ENCODE assay signal across 8 cellular contexts in the genomic region with DNA sequence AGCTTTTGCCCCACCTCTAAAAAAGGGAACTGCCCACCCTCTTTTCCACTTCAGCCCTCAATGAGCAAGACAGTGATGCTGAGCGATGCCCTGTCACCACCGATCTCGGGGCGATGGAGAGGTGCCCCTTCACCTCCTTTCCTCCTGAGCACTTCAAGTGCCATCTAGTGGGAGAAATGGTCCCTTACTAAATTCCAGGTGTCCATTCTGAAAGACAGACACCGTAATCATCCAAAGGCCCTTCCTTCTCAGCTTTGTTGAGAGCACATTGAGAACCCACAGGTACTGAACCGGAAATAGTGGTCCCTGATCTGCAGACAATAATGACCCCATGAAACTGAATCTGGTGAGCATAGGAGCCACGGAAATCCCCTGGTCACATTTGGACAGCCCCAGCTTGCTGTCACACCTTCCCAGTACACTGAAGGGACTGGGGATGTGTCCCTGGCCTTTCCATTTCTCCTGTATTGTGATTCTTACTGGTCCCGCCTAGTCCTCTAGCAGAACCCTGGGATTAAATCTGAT. TPM values are rescaled to one million over a fixed set of nuclear protein-coding genes. Genes with fewer than 3 reads are reported as not detected.
DNase-seq lines count a peak whose midpoint lies in the region; TF ChIP-seq lines count a peak whose summit lies in the region.

No MANE protein-coding gene starts in this region.

- H3K4me3 ChIP-seq in GM12875 (ENCODE audit: low read depth, low read length) = no peak overlapping the region
- H3K4me3 ChIP-seq in HFF-Myc (replicated peaks; ENCODE audit: low read depth, low read length) = no peak overlapping the region
- no peak overlapping the region for H3K4me3 ChIP-seq in MM.1S (ENCODE audit: low read length)
- H3K4me3 ChIP-seq in parathyroid adenoma (ENCODE audit: low read depth, low read length) = no peak overlapping the region

- H3F3A ChIP-seq in MM.1S (ENCODE audit: insufficient read depth, low read length) = peaks cover 22% of the 10 kb centered on the region

- in situ Hi-C loops in ACHN (cut with HindIII; ENCODE audit: low pct_ligation_motif_present, low pct_unique_long_range_greater_than_20kb, low sequenced_read_pairs) = no loop called here

- H3K9ac ChIP-seq in MM.1S (ENCODE audit: low read length) (peak overlapping the region; percentile 29), parathyroid adenoma (no peak overlapping the region)

- H3K9me3 ChIP-seq in MM.1S (replicated peaks; ENCODE audit: insufficient read depth, low read length) (no peaks in the 10 kb centered on the region), parathyroid adenoma (ENCODE audit: control insufficient read depth, low read length) (no peaks in the 10 kb centered on the region)

- H3K4me2 ChIP-seq in MM.1S (ENCODE audit: low read depth, low read length) (peak overlapping the region; percentile 42; the same call in 1 of the 2 replicates), parathyroid adenoma (ENCODE audit: low read length) (no peak overlapping the region)

- DNase-seq in ACHN (peak; percentile 50), HFF-Myc (ENCODE audit: extremely low read depth, low read depth) (no peak), MM.1S (peak; percentile 92), erythroblast (lab: John Stamatoyannopoulos, UW) (peak; percentile 3 to 17), posterior vena cava (ENCODE audit: low spot score) (no peak)
- DNase-seq in activated CD4-positive, alpha-beta T cell treated with anti-CD3 and anti-CD28 coated beads for 4 hours = peak; percentile 39 to 41

- intact Hi-C loops in posterior vena cava (cut with DNase I) = no loop called here

- H3K4me1 ChIP-seq in MM.1S (ENCODE audit: low read length) (peaks cover 52% of the 10 kb centered on the region), parathyroid adenoma (no peaks in the 10 kb centered on the region)

- no peak for TF ChIP-seq POLR2A in erythroblast (IDR thresholded peaks at IDR 0.05; ENCODE audit: low read length)

- TF ChIP-seq CTCF in GM12875 (IDR thresholded peaks at IDR 0.05; ENCODE audit: borderline replicate concordance, insufficient read depth, low read depth, low read length) (peak; percentile 64), HFF-Myc (IDR thresholded peaks at IDR 0.05; ENCODE audit: low read depth, low read length, missing control alignments) (peak; percentile 47), MM.1S (IDR thresholded peaks at IDR 0.05; ENCODE audit: low read length) (peak; percentile 86), parathyroid adenoma (IDR thresholded peaks at IDR 0.05) (peak; percentile 73)

- no peaks in the 10 kb centered on the region for H4K20me1 ChIP-seq in MM.1S (ENCODE audit: insufficient read depth, low read length)

- H3K9me2 ChIP-seq in MM.1S (replicated peaks; ENCODE audit: insufficient read depth, low read length) = no peaks in the 10 kb centered on the region

- H3K27me3 ChIP-seq in MM.1S (replicated peaks; ENCODE audit: insufficient read depth, low read length) (no peaks in the 10 kb centered on the region), parathyroid adenoma (ENCODE audit: control insufficient read depth, insufficient read depth, low read length) (no peaks in the 10 kb centered on the region)

- 0 out of 2 replicates have a peak, but pooled peaks cover 5% of the 10 kb centered on the region for H3K36me3 ChIP-seq in MM.1S (replicated peaks; ENCODE audit: insufficient read depth, low read length)
- H3K36me3 ChIP-seq in parathyroid adenoma (ENCODE audit: control insufficient read depth, insufficient read depth, low read length) = no peaks in the 10 kb centered on the region

- no peaks in the 10 kb centered on the region for H3K79me2 ChIP-seq in MM.1S (ENCODE audit: low read length)
- H3K79me2 ChIP-seq in parathyroid adenoma = no peaks in the 10 kb centered on the region

- H3K27ac ChIP-seq in MM.1S (ENCODE audit: low read length) = peak overlapping the region; percentile 82
- no peak overlapping the region for H3K27ac ChIP-seq in parathyroid adenoma

- no peak overlapping the region for H2AFZ ChIP-seq in MM.1S (ENCODE audit: low read length)
- H2AFZ ChIP-seq in parathyroid adenoma = no peak overlapping the region

RNA-seq across cellular contexts. Expression of gene KCTD18, which starts 38.5 kb away (rescaled TPM):
- 10 to 100 TPM; 13.8 to 18.5 TPM for total RNA-seq in posterior vena cava

RNA-seq across cellular contexts. Expression of gene SGO2, which starts 54.6 kb away (rescaled TPM):
- 1 to 10 TPM; 2.3 to 2.7 TPM for total RNA-seq in posterior vena cava

Comparison
In these comparisons a context has a peak if more than half of its experiments do, and no peak if none do; other contexts are left out.
1. DNase-seq: peak in ACHN (single experiment), MM.1S (single experiment), activated CD4-positive, alpha-beta T cell treated with anti-CD3 and anti-CD28 coated beads for 4 hours (2 of 2) and erythroblast (2 of 2); none in HFF-Myc (single experiment) and posterior vena cava (single experiment).
2. Peak in every context shown above with its lines, with median percentiles within 50 percentile points of each other: CTCF ChIP-seq.